Comparison of ENCODE assay signal across 7 cellular contexts in genomic region chr11:59158206-59159068, GRCh38. TPM values are rescaled to one million over a fixed set of nuclear protein-coding genes. Genes with fewer than 3 reads are reported as not detected.
A peak's percentile ranks its signal among the peaks of the same experiment; 100 is the strongest.
DNase-seq lines count a peak whose midpoint lies in the region; ATAC-seq and TF ChIP-seq lines count a peak whose summit lies in the region.

No MANE protein-coding gene starts in this region.

- H3K4me3 ChIP-seq in GM12864 (ENCODE audit: low read depth, low read length) (no peak overlapping the region), KMS-11 (IDR thresholded peaks at IDR 0.05; ENCODE audit: insufficient read depth, low read depth, low read length) (no peak overlapping the region), Panc1 (ENCODE audit: low read depth in 2 of 2, low read length in 2 of 2) (no peak overlapping the region)

- peaks cover 7% of the 10 kb centered on the region for H3K4me1 ChIP-seq in KMS-11 (ENCODE audit: low read depth, poor library complexity, severe bottlenecking)
- no peaks in the 10 kb centered on the region for H3K4me1 ChIP-seq in Panc1 (ENCODE audit: control insufficient read depth, insufficient read depth, low read length)

- ATAC-seq in Panc1, result peak; percentile 91

- H3K9me3 ChIP-seq in Panc1 (ENCODE audit: control insufficient read depth, insufficient read depth, low read depth, low read length), result no peaks in the 10 kb centered on the region

- no peaks in the 10 kb centered on the region for H3K9me3 Mint-ChIP-seq in activated naive CD4-positive, alpha-beta T cell treated with anti-CD3 and anti-CD28 coated beads, Interleukin-2, amount 10 ng/mL, durations not matched to agents 7 days and 5 days
- H3K9me3 Mint-ChIP-seq in progenitor cell of endocrine pancreas (ENCODE audit: low read depth), result peaks cover 5% of the 10 kb centered on the region

- CTCF ChIA-PET in Panc1 (lab: Charles Lee), result interaction anchor here (0.5 to 2.5 kb wide), 10 partner anchors 11 to 1516 kb away, joined by 3 to 9 read pairs (median 4); partner anchors contain the start of gene DTX4
- CTCF ChIA-PET in activated naive CD4-positive, alpha-beta T cell treated with anti-CD3 and anti-CD28 coated beads, Interleukin-2, amount 10 ng/mL, durations not matched to agents 7 days and 5 days (lab: Charles Lee), result interaction anchor here (0.6 to 5.8 kb wide), 29 partner anchors 8 to 341 kb away, joined by 3 to 113 read pairs (median 4); partner anchors contain the start of genes DTX4, FAM111A and FAM111B

- intact Hi-C loops in Panc1 (cut with micrococcal nuclease; ENCODE audit: unreplicated experiment), result loop anchor here (1.0 to 10.0 kb wide), 4 partner anchors 61 to 591 kb away; no protein-coding TSS in a partner anchor

- H3K27ac ChIP-seq in KMS-11 (no peak overlapping the region), Panc1 (ENCODE audit: low read length) (no peak overlapping the region)

- peaks cover 14% of the 10 kb centered on the region for H3K36me3 Mint-ChIP-seq in activated naive CD4-positive, alpha-beta T cell treated with anti-CD3 and anti-CD28 coated beads, Interleukin-2, amount 10 ng/mL, durations not matched to agents 7 days and 5 days
- H3K36me3 Mint-ChIP-seq in progenitor cell of endocrine pancreas (ENCODE audit: insufficient read depth), result peaks cover 2% of the 10 kb centered on the region

- no peaks in the 10 kb centered on the region for H3K36me3 ChIP-seq in KMS-11 (ENCODE audit: insufficient read depth)
- H3K36me3 ChIP-seq in Panc1 (ENCODE audit: control insufficient read depth, insufficient read depth, low read length), result no peaks in the 10 kb centered on the region

- H3K4me2 ChIP-seq in KMS-11, result no peak overlapping the region

- in situ Hi-C loops in Panc1 (cut with HindIII; ENCODE audit: low pct_unique_long_range_greater_than_20kb, low sequenced_read_pairs), result no loop called here

- H3K79me2 ChIP-seq in KMS-11 (ENCODE audit: insufficient read depth, low read depth), result no peaks in the 10 kb centered on the region

- no peak overlapping the region for H3K9ac ChIP-seq in KMS-11

- H2AFZ ChIP-seq in KMS-11 (ENCODE audit: low read depth), result no peak overlapping the region

- TF ChIP-seq CTCF in GM12864 (IDR thresholded peaks at IDR 0.05; ENCODE audit: low read depth, low read length, missing control alignments), result peak; percentile 84
- peak; percentile 90 for TF ChIP-seq CTCF in KMS-11 (conservative IDR thresholded peaks at IDR 0.05; ENCODE audit: low read depth, low read length)
- TF ChIP-seq CTCF in Panc1 (IDR thresholded peaks at IDR 0.05), result peak; percentile 87
- peak; percentile 86 for TF ChIP-seq CTCF in progenitor cell of endocrine pancreas (IDR thresholded peaks at IDR 0.05; ENCODE audit: unreplicated experiment)

- H3K4me1 Mint-ChIP-seq in activated naive CD4-positive, alpha-beta T cell treated with anti-CD3 and anti-CD28 coated beads, Interleukin-2, amount 10 ng/mL, durations not matched to agents 7 days and 5 days, result peaks cover 9% of the 10 kb centered on the region
- no peaks in the 10 kb centered on the region for H3K4me1 Mint-ChIP-seq in progenitor cell of endocrine pancreas (ENCODE audit: low read depth)

- H3K27me3 ChIP-seq in KMS-11 (ENCODE audit: insufficient read depth, low read depth), result no peaks in the 10 kb centered on the region
- peaks cover 19% of the 10 kb centered on the region for H3K27me3 ChIP-seq in Panc1 (ENCODE audit: control insufficient read depth, insufficient read depth, low read length)

- no peak overlapping the region for H3K4me3 Mint-ChIP-seq in activated naive CD4-positive, alpha-beta T cell treated with anti-CD3 and anti-CD28 coated beads, Interleukin-2, amount 10 ng/mL, durations not matched to agents 7 days and 5 days
- H3K4me3 Mint-ChIP-seq in progenitor cell of endocrine pancreas (ENCODE audit: low read depth), result no peak overlapping the region

- no TSS peak for BruUV-seq in Panc1 (replicated peaks; lab: Mats Ljungman, UMichigan)

- peak; percentile 56 for DNase-seq in GM12864 (ENCODE audit: low read depth)
- DNase-seq in H4 (ENCODE audit: low spot score), result peak; percentile 65
- no peak for DNase-seq in Panc1 (ENCODE audit: low read depth, low spot score)
- peak; percentile 78 for DNase-seq in activated naive CD4-positive, alpha-beta T cell treated with anti-CD3 and anti-CD28 coated beads, Interleukin-2, amount 10 ng/mL, durations not matched to agents 7 days and 5 days
- peak; percentile 73 for DNase-seq in germinal center (ENCODE audit: low spot score)
- DNase-seq in progenitor cell of endocrine pancreas (ENCODE audit: low spot score, unreplicated experiment), result peak; percentile 44

- H4K20me1 ChIP-seq in KMS-11 (ENCODE audit: insufficient read depth), result no peaks in the 10 kb centered on the region

- POLR2A ChIA-PET in Panc1 (lab: Charles Lee), result no interaction called here

- no peak overlapping the region for H3K27ac Mint-ChIP-seq in activated naive CD4-positive, alpha-beta T cell treated with anti-CD3 and anti-CD28 coated beads, Interleukin-2, amount 10 ng/mL, durations not matched to agents 7 days and 5 days
- H3K27ac Mint-ChIP-seq in progenitor cell of endocrine pancreas, result no peak overlapping the region

- H3K27me3 Mint-ChIP-seq in activated naive CD4-positive, alpha-beta T cell treated with anti-CD3 and anti-CD28 coated beads, Interleukin-2, amount 10 ng/mL, durations not matched to agents 7 days and 5 days, result peaks cover 5% of the 10 kb centered on the region
- H3K27me3 Mint-ChIP-seq in progenitor cell of endocrine pancreas, result peaks cover 12% of the 10 kb centered on the region

RNA-seq across cellular contexts. Expression of gene DTX4, which starts 13.5 kb away (rescaled TPM):
- total RNA-seq in H4 (2014; rRNA removed; shearing (Covaris generic)), result 0.58 and 1.6 TPM in 2 replicates
- total RNA-seq in Panc1 (2021; ENCODE audit: unreplicated experiment), result 0.21 TPM
- polyA plus RNA-seq in Panc1 (2012; ENCODE audit: insufficient read length), result 0.08 TPM
- 54.5 and 61.6 TPM in 2 replicates for total RNA-seq in progenitor cell of endocrine pancreas

RNA-seq across cellular contexts. Expression of gene FAM111A, which starts 15.8 kb away (rescaled TPM):
- 84.4 and 95.2 TPM in 2 replicates for total RNA-seq in H4 (2014; rRNA removed; shearing (Covaris generic))
- total RNA-seq in Panc1 (2021; ENCODE audit: unreplicated experiment) (37.9 TPM), progenitor cell of endocrine pancreas (53.2 and 56.9 TPM in 2 replicates)
- 9.1 TPM for polyA plus RNA-seq in Panc1 (2012; ENCODE audit: insufficient read length)

RNA-seq across cellular contexts. Expression of gene FAM111B, which starts 51.4 kb away (rescaled TPM):
- 19.9 and 29.0 TPM in 2 replicates for total RNA-seq in H4 (2014; rRNA removed; shearing (Covaris generic))
- total RNA-seq in Panc1 (2021; ENCODE audit: unreplicated experiment), result 23.6 TPM
- polyA plus RNA-seq in Panc1 (2012; ENCODE audit: insufficient read length), result 3.6 TPM
- 13.8 and 14.7 TPM in 2 replicates for total RNA-seq in progenitor cell of endocrine pancreas

RNA-seq across cellular contexts. Expression of gene MPEG1, which starts 54.3 kb away (rescaled TPM):
- not detected in 2 replicates for total RNA-seq in H4 (2014; rRNA removed; shearing (Covaris generic))
- total RNA-seq in Panc1 (2021; ENCODE audit: unreplicated experiment), result 0.08 TPM
- polyA plus RNA-seq in Panc1 (2012; ENCODE audit: insufficient read length), result not detected
- not detected in 2 replicates for total RNA-seq in progenitor cell of endocrine pancreas

Comparison
In these comparisons a context has a peak if more than half of its experiments do, and no peak if none do; other contexts are left out.
1. RNA of gene DTX4, which starts 13.5 kb away (total RNA-seq): 54.5 to 61.6 TPM in progenitor cell of endocrine pancreas; 0.58 to 1.6 TPM in H4 and 0.21 TPM in Panc1 (single experiment); every median in the first group is over 10 times any median in the second.
2. Peak in every context shown above with its lines, with median percentiles within 50 percentile points of each other: CTCF ChIP-seq.